7 cellular contexts compared by ENCODE assay signal in genomic region chr4:95165926-95166524, GRCh38.
DNase-seq lines count a peak whose midpoint lies in the region; ATAC-seq and TF ChIP-seq lines count a peak whose summit lies in the region.

No MANE protein-coding gene starts in this region.

- H3K4me1 ChIP-seq in adrenal gland (replicated peaks in 1 of 2) (no peaks in the 10 kb centered on the region), heart right ventricle (no peaks in the 10 kb centered on the region), gastrocnemius medialis (no peaks in the 10 kb centered on the region)

- TF ChIP-seq POLR2A in adrenal gland (IDR thresholded peaks at IDR 0.05) (no peak), gastrocnemius medialis (IDR thresholded peaks at IDR 0.05) (no peak)

- in situ Hi-C loops in G401 (cut with HindIII; ENCODE audit: low sequenced_read_pairs) (no loop called here), gastrocnemius medialis (cut with MboI; ENCODE audit: low sequenced_read_pairs in 4 of 4) (no loop called here)

- intact Hi-C loops in adrenal gland (cut with DNase I), result loop anchor here in 1 of 2 donors (10.0 kb wide), 1 partner anchor 869 kb away; no protein-coding TSS in a partner anchor
- intact Hi-C loops in heart right ventricle (cut with DNase I), result loop anchor here in 4 of 10 donors (5.0 to 10.0 kb wide), 3 partner anchors 341 to 1186 kb away; partner anchors contain the start of gene UNC5C (in 2 of the 4)
- intact Hi-C loops in gastrocnemius medialis (cut with DNase I; ENCODE audit: low total_unique reads), result no loop called here

- peak; percentile 64 to 79 (median 74) for TF ChIP-seq CTCF in adrenal gland (IDR thresholded peaks at IDR 0.05)
- peak; percentile 34 to 81 (median 69) for TF ChIP-seq CTCF in heart right ventricle (IDR thresholded peaks at IDR 0.05)
- peak; percentile 26 to 69 (median 51) for TF ChIP-seq CTCF in gastrocnemius medialis (IDR thresholded peaks at IDR 0.05 in 4 of 5, conservative IDR thresholded peaks at IDR 0.05 in 1 of 5)

- DNase-seq in G401 (ENCODE audit: low spot score) (peak; percentile 80), NCI-H446 (lab: John Stamatoyannopoulos, UW) (peak; percentile 62 to 74), adrenal gland (peak; percentile 27 to 68 (median 38)), heart right ventricle (peak in 1 of 2 donors; percentile 49), gastrocnemius medialis (no peak)

- H3K36me3 ChIP-seq in adrenal gland (replicated peaks in 1 of 2) (no peaks in the 10 kb centered on the region), heart right ventricle (peaks cover 0 to 5% (median 0%) of the 10 kb centered on the region in 9 donors), gastrocnemius medialis (no peaks in the 10 kb centered on the region)

- no peak overlapping the region for H3K4me3 ChIP-seq in adrenal gland
- no peak overlapping the region for H3K4me3 ChIP-seq in heart right ventricle
- H3K4me3 ChIP-seq in gastrocnemius medialis, result no peak overlapping the region

- WGBS in adrenal gland, 4 donors, result 8 to 16% (median 13%) methylated on average over 3 of the region's 3 CpGs
- WGBS in heart right ventricle, 2 donors, result 14 to 16% methylated on average over 3 of the region's 3 CpGs

- peak; percentile 68 for ATAC-seq in GM19438 (IDR thresholded peaks at IDR 0.05; ENCODE audit: low read depth, unreplicated experiment)
- peak; percentile 86 for ATAC-seq in HG03378 (IDR thresholded peaks at IDR 0.05; ENCODE audit: unreplicated experiment)
- peak in 6 of 8 donors; percentile 56 to 74 (median 64) for ATAC-seq in heart right ventricle
- peak; percentile 44 to 45 for ATAC-seq in gastrocnemius medialis

- H3K9me3 ChIP-seq in adrenal gland (replicated peaks in 1 of 3) (no peaks in the 10 kb centered on the region), heart right ventricle (no peaks in the 10 kb centered on the region), gastrocnemius medialis (no peaks in the 10 kb centered on the region)

- H3K27me3 ChIP-seq in adrenal gland (no peaks in the 10 kb centered on the region), heart right ventricle (peaks cover 0 to 5% (median 0%) of the 10 kb centered on the region in 7 donors), gastrocnemius medialis (no peaks in the 10 kb centered on the region)

- H3K27ac ChIP-seq in adrenal gland, result no peak overlapping the region
- H3K27ac ChIP-seq in heart right ventricle, result no peak overlapping the region
- no peak overlapping the region for H3K27ac ChIP-seq in gastrocnemius medialis

Comparison
In these comparisons a context has a peak if more than half of its experiments do, and no peak if none do; other contexts are left out.
1. DNase-seq: peak in G401 (single experiment), NCI-H446 (2 of 2) and adrenal gland (7 of 7); none in gastrocnemius medialis (0 of 2).
2. Peak in every context shown above with its lines, with median percentiles within 50 percentile points of each other: ATAC-seq and CTCF ChIP-seq.